Comparison of ENCODE assay signal across 13 cellular contexts in genomic region chr15:67116742-67117141, GRCh38. TPM values are rescaled to one million over a fixed set of nuclear protein-coding genes. Genes with fewer than 3 reads are reported as not detected.
DNase-seq lines count a peak whose midpoint lies in the region; ATAC-seq, FAIRE-seq and TF ChIP-seq lines count a peak whose summit lies in the region.
"Had no signal": no experiment of that assay in that cellular context is flagged by ENCODE, and none has a peak within 500 bp of the region (broad histone marks: within the 10 kb centered on the region; RNA-seq: fewer than 3 reads in every experiment).

No MANE protein-coding gene starts in this region.

- peak overlapping the region; percentile 78 for H3K27ac Mint-ChIP-seq in activated naive CD8-positive, alpha-beta T cell treated with anti-CD3 and anti-CD28 coated beads, Interleukin-2, amount 50 U/mL, for 24 hours
- peak overlapping the region; percentile 36 for H3K27ac Mint-ChIP-seq in mesothelial cell of epicardium

- TF ChIP-seq CTCF in AG09309 (IDR thresholded peaks at IDR 0.05; ENCODE audit: control insufficient read depth, insufficient read depth, low read depth, low read length, missing control alignments) (peak; percentile 5), mesothelial cell of epicardium (IDR thresholded peaks at IDR 0.05; ENCODE audit: unreplicated experiment) (no peak)

- H3K4me1 Mint-ChIP-seq in activated naive CD8-positive, alpha-beta T cell treated with anti-CD3 and anti-CD28 coated beads, Interleukin-2, amount 50 U/mL, for 24 hours = peaks cover 92% of the 10 kb centered on the region
- H3K4me1 Mint-ChIP-seq in mesothelial cell of epicardium = peaks cover 55% of the 10 kb centered on the region

- peak; percentile 26 for FAIRE-seq in GM19239 (lab: Jason Lieb, UNC)
- FAIRE-seq: G401.6 had no signal

- no peaks in the 10 kb centered on the region for H3K27me3 Mint-ChIP-seq in activated naive CD8-positive, alpha-beta T cell treated with anti-CD3 and anti-CD28 coated beads, Interleukin-2, amount 50 U/mL, for 24 hours
- no peaks in the 10 kb centered on the region for H3K27me3 Mint-ChIP-seq in mesothelial cell of epicardium (ENCODE audit: low read depth)

- peak; percentile 2 for ATAC-seq in activated naive CD8-positive, alpha-beta T cell treated with anti-CD3 and anti-CD28 coated beads, Interleukin-2, amount 50 U/mL, for 24 hours
- ATAC-seq in GM21737 (IDR thresholded peaks at IDR 0.05; ENCODE audit: unreplicated experiment) = no peak

- no peak overlapping the region for H3K4me3 ChIP-seq in AG09309 (ENCODE audit: control insufficient read depth, low read depth, low read length)

- no peak overlapping the region for H3K4me3 Mint-ChIP-seq in activated naive CD8-positive, alpha-beta T cell treated with anti-CD3 and anti-CD28 coated beads, Interleukin-2, amount 50 U/mL, for 24 hours
- H3K4me3 Mint-ChIP-seq in mesothelial cell of epicardium = no peak overlapping the region

- H3K9me3 Mint-ChIP-seq in activated naive CD8-positive, alpha-beta T cell treated with anti-CD3 and anti-CD28 coated beads, Interleukin-2, amount 50 U/mL, for 24 hours = peaks cover 4% of the 10 kb centered on the region
- peaks cover under 1% of the 10 kb centered on the region for H3K9me3 Mint-ChIP-seq in mesothelial cell of epicardium

- peaks cover 7% of the 10 kb centered on the region for H3K36me3 Mint-ChIP-seq in activated naive CD8-positive, alpha-beta T cell treated with anti-CD3 and anti-CD28 coated beads, Interleukin-2, amount 50 U/mL, for 24 hours (ENCODE audit: low read depth)
- H3K36me3 Mint-ChIP-seq in mesothelial cell of epicardium = peaks cover 3% of the 10 kb centered on the region

- DNase-seq in AG09309 (ENCODE audit: low read depth) (no peak), GM19239 (ENCODE audit: insufficient read length, low spot score) (no peak), mesothelial cell of epicardium (ENCODE audit: low spot score in 2 of 2, unreplicated experiment in 2 of 2) (no peak), NCI-H774 (lab: John Stamatoyannopoulos, UW) (no peak), DMS153 treated with DMSO at 0.1 percent for 48 hours (lab: John Stamatoyannopoulos, UW; ENCODE audit: unreplicated experiment) (no peak), AG08396 (ENCODE audit: low spot score) (no peak)
- no peak for DNase-seq in activated naive CD8-positive, alpha-beta T cell treated with anti-CD3 and anti-CD28 coated beads, Interleukin-2, amount 50 U/mL, for 24 hours
- DNase-seq: activated CD8-positive, alpha-beta memory T cell treated with anti-CD3 and anti-CD28 coated beads, Interleukin-2, amount 50 U/mL, for 4 hours; erythroblast; NCI-H1417; SHP77 treated with DMSO at 0.1 percent for 48 hours had no signal

RNA-seq across cellular contexts. Expression of gene SMAD3, which starts 51.3 kb away (rescaled TPM):
- total RNA-seq in mesothelial cell of epicardium = 89.9 to 96.2 TPM (median 90.7 TPM) in 3 replicates
